In the genomic region with DNA sequence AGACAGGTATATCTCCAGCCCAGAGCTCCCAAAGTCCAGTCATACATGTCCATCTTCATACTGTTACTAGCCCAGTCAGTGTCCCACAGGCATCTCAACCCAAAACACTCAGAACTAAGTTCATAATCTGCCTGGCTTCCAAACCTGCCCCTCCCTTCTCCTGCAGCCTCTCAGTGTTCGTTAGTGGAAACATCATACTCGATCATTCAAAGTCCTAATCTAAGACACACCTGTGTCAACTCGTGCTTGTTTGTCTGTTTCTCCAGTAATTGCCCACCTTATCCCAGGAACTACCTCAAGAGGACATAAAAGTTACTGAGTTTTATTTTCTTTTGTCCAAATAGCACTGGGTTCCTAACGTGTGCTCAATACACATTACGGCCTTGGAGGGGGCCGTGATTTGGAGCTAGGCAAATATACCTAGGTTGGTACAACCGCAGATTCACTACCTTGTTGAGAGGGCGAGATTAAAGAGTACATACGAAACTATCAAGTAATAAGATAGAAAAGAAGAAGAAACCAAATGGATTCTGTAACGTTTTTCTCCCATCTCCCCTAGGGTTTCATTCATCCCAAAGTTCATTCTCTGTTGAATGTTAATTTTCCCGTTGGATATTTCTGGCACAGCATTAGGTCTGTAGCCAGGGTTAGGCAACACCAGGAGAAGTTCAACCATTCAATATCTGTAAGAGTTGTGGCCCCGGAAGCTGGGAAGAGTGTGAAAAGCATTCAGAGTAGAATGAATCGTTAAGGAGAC, we compare ENCODE assay signal across 1 cellular context.
TF ChIP-seq lines count a peak whose summit lies in the region.

No MANE protein-coding gene starts in this region.

TF ChIP-seq in HepG2, 621 proteins besides CTCF, POLR2A, EP300 and RAD21 (continued from another document and continues in another):
- TF ChIP-seq, protein P1, sequence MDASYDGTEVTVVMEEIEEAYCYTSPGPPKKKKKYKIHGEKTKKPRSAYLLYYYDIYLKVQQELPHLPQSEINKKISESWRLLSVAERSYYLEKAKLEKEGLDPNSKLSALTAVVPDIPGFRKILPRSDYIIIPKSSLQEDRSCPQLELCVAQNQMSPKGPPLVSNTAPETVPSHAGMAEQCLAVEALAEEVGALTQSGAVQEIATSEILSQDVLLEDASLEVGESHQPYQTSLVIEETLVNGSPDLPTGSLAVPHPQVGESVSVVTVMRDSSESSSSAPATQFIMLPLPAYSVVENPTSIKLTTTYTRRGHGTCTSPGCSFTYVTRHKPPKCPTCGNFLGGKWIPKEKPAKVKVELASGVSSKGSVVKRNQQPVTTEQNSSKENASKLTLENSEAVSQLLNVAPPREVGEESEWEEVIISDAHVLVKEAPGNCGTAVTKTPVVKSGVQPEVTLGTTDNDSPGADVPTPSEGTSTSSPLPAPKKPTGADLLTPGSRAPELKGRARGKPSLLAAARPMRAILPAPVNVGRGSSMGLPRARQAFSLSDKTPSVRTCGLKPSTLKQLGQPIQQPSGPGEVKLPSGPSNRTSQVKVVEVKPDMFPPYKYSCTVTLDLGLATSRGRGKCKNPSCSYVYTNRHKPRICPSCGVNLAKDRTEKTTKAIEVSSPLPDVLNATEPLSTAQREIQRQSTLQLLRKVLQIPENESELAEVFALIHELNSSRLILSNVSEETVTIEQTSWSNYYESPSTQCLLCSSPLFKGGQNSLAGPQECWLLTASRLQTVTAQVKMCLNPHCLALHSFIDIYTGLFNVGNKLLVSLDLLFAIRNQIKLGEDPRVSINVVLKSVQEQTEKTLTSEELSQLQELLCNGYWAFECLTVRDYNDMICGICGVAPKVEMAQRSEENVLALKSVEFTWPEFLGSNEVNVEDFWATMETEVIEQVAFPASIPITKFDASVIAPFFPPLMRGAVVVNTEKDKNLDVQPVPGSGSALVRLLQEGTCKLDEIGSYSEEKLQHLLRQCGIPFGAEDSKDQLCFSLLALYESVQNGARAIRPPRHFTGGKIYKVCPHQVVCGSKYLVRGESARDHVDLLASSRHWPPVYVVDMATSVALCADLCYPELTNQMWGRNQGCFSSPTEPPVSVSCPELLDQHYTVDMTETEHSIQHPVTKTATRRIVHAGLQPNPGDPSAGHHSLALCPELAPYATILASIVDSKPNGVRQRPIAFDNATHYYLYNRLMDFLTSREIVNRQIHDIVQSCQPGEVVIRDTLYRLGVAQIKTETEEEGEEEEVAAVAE (CRISPR knock-in tag; IDR thresholded peaks at IDR 0.05; ENCODE audit: borderline replicate concordance) = no peak
- TF ChIP-seq PLRG1 (conservative IDR thresholded peaks at IDR 0.05) (no peak), ZNF510 (CRISPR knock-in tag; IDR thresholded peaks at IDR 0.05; ENCODE audit: low read depth) (no peak), HMG20A (CRISPR knock-in tag; IDR thresholded peaks at IDR 0.05; ENCODE audit: borderline replicate concordance) (no peak), ZNF354B (CRISPR knock-in tag; IDR thresholded peaks at IDR 0.05) (no peak), IRF2 (CRISPR knock-in tag; IDR thresholded peaks at IDR 0.05) (no peak), KDM5A (IDR thresholded peaks at IDR 0.05; ENCODE audit: borderline replicate concordance, low read length) (0 out of 2 replicates have a peak, but pooled peaks have one; percentile 40), HOXA9 (CRISPR knock-in tag; IDR thresholded peaks at IDR 0.05; ENCODE audit: borderline replicate concordance) (no peak), ZNF260 (CRISPR knock-in tag; IDR thresholded peaks at IDR 0.05; ENCODE audit: borderline replicate concordance, low read depth) (no peak), ZKSCAN1 (IDR thresholded peaks at IDR 0.05; ENCODE audit: low read length) (no peak), POLR2AphosphoS5 (IDR thresholded peaks at IDR 0.05; ENCODE audit: low read depth, low read length) (0 out of 2 replicates have a peak, but pooled peaks have one; percentile 48), ZNF431 (CRISPR knock-in tag; IDR thresholded peaks at IDR 0.05; ENCODE audit: borderline replicate concordance, low read depth) (no peak), FOXA1 (IDR thresholded peaks at IDR 0.05) (no peak), FOXA1 (CRISPR knock-in tag; IDR thresholded peaks at IDR 0.05) (no peak), MIER3 (CRISPR knock-in tag; IDR thresholded peaks at IDR 0.05; ENCODE audit: borderline replicate concordance) (peak; percentile 16; the same call in 1 of the 2 replicates), HNRNPL (IDR thresholded peaks at IDR 0.05; ENCODE audit: low read depth, low read length) (no peak), ZNF343 (CRISPR knock-in tag; IDR thresholded peaks at IDR 0.05) (no peak), PRMT3 (CRISPR knock-in tag; IDR thresholded peaks at IDR 0.05; ENCODE audit: borderline replicate concordance, low read depth) (no peak), BRD4 (CRISPR knock-in tag; IDR thresholded peaks at IDR 0.05) (no peak), SSRP1 (CRISPR knock-in tag; IDR thresholded peaks at IDR 0.05) (no peak), ZNF7 (CRISPR knock-in tag; IDR thresholded peaks at IDR 0.05) (no peak), MAZ (IDR thresholded peaks at IDR 0.05; ENCODE audit: borderline replicate concordance, low read depth, low read length) (no peak), MAZ (CRISPR knock-in tag; IDR thresholded peaks at IDR 0.05; ENCODE audit: low read depth) (0 out of 2 replicates have a peak, but pooled peaks have one; percentile 25), FOXM1 (CRISPR knock-in tag; IDR thresholded peaks at IDR 0.05) (no peak), ARID2 (CRISPR knock-in tag; IDR thresholded peaks at IDR 0.05; ENCODE audit: borderline replicate concordance) (no peak), NCOA1 (CRISPR knock-in tag; IDR thresholded peaks at IDR 0.05) (no peak), ZNF44 (CRISPR knock-in tag; IDR thresholded peaks at IDR 0.05) (no peak), ZSCAN9 (CRISPR knock-in tag; IDR thresholded peaks at IDR 0.05; ENCODE audit: borderline replicate concordance) (no peak; the same call in 1 of the 2 replicates), ZFP37 (CRISPR knock-in tag; IDR thresholded peaks at IDR 0.05; ENCODE audit: borderline replicate concordance) (no peak), STAT5B (CRISPR knock-in tag; IDR thresholded peaks at IDR 0.05) (no peak), KDM5B (CRISPR knock-in tag; IDR thresholded peaks at IDR 0.05; ENCODE audit: borderline replicate concordance) (no peak), ZBTB7B (CRISPR knock-in tag; IDR thresholded peaks at IDR 0.05) (0 out of 2 replicates have a peak, but pooled peaks have one; percentile 15), CHD2 (IDR thresholded peaks at IDR 0.05; ENCODE audit: low read depth, low read length) (no peak), GABPA (IDR thresholded peaks at IDR 0.05; ENCODE audit: low read depth, low read length) (no peak), GABPA (CRISPR knock-in tag; IDR thresholded peaks at IDR 0.05; ENCODE audit: low read depth) (no peak), KLF13 (CRISPR knock-in tag; IDR thresholded peaks at IDR 0.05) (no peak), NFIC (IDR thresholded peaks at IDR 0.05; ENCODE audit: low read length) (no peak), ZNF12 (CRISPR knock-in tag; IDR thresholded peaks at IDR 0.05) (no peak), MTF2 (CRISPR knock-in tag; IDR thresholded peaks at IDR 0.05; ENCODE audit: borderline replicate concordance) (no peak), FIP1L1 (IDR thresholded peaks at IDR 0.05; ENCODE audit: borderline replicate concordance, insufficient read depth, low read depth, low read length) (no peak)
- TF ChIP-seq, protein P2, sequence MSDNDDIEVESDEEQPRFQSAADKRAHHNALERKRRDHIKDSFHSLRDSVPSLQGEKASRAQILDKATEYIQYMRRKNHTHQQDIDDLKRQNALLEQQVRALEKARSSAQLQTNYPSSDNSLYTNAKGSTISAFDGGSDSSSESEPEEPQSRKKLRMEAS (IDR thresholded peaks at IDR 0.05) = no peak; the same call in 1 of the 2 replicates
- TF ChIP-seq, protein P3, sequence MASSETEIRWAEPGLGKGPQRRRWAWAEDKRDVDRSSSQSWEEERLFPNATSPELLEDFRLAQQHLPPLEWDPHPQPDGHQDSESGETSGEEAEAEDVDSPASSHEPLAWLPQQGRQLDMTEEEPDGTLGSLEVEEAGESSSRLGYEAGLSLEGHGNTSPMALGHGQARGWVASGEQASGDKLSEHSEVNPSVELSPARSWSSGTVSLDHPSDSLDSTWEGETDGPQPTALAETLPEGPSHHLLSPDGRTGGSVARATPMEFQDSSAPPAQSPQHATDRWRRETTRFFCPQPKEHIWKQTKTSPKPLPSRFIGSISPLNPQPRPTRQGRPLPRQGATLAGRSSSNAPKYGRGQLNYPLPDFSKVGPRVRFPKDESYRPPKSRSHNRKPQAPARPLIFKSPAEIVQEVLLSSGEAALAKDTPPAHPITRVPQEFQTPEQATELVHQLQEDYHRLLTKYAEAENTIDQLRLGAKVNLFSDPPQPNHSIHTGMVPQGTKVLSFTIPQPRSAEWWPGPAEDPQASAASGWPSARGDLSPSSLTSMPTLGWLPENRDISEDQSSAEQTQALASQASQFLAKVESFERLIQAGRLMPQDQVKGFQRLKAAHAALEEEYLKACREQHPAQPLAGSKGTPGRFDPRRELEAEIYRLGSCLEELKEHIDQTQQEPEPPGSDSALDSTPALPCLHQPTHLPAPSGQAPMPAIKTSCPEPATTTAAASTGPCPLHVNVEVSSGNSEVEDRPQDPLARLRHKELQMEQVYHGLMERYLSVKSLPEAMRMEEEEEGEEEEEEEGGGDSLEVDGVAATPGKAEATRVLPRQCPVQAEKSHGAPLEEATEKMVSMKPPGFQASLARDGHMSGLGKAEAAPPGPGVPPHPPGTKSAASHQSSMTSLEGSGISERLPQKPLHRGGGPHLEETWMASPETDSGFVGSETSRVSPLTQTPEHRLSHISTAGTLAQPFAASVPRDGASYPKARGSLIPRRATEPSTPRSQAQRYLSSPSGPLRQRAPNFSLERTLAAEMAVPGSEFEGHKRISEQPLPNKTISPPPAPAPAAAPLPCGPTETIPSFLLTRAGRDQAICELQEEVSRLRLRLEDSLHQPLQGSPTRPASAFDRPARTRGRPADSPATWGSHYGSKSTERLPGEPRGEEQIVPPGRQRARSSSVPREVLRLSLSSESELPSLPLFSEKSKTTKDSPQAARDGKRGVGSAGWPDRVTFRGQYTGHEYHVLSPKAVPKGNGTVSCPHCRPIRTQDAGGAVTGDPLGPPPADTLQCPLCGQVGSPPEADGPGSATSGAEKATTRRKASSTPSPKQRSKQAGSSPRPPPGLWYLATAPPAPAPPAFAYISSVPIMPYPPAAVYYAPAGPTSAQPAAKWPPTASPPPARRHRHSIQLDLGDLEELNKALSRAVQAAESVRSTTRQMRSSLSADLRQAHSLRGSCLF (CRISPR knock-in tag; IDR thresholded peaks at IDR 0.05; ENCODE audit: borderline replicate concordance) = no peak
- TF ChIP-seq, protein P4, sequence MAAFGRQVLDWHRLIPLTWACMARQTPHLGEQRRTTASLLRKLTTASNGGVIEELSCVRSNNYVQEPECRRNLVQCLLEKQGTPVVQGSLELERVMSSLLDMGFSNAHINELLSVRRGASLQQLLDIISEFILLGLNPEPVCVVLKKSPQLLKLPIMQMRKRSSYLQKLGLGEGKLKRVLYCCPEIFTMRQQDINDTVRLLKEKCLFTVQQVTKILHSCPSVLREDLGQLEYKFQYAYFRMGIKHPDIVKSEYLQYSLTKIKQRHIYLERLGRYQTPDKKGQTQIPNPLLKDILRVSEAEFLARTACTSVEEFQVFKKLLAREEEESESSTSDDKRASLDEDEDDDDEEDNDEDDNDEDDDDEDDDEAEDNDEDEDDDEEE (CRISPR knock-in tag; IDR thresholded peaks at IDR 0.05) = 0 out of 2 replicates have a peak, but pooled peaks have one; percentile 37
- TF ChIP-seq, protein P5, sequence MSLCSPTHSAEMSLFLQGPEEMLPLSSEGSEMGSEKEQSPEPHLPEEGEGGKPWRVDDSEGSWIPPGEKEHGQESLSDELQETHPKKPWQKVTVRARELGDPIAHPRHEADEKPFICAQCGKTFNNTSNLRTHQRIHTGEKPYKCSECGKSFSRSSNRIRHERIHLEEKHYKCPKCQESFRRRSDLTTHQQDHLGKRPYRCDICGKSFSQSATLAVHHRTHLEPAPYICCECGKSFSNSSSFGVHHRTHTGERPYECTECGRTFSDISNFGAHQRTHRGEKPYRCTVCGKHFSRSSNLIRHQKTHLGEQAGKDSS (CRISPR knock-in tag; IDR thresholded peaks at IDR 0.05; ENCODE audit: borderline replicate concordance, low read depth) = no peak
- TF ChIP-seq, protein P6, sequence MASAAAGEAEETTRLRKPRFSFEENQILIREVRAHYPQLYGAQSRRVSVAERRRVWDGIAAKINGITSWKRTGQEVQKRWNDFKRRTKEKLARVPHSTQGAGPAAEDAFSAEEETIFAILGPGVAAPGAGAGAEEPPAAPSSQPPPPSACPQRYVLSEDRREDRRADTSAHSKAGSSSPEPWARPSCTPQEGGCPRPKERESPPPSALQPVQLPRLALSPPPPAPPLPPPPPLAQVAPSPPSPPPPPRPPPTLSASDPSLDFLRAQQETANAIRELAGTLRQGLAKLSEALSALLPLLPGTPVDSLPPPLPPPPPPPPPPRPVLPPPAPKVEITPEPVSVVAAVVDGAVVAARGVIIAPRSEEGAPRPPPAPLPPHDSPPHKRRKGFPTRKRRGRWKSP (CRISPR knock-in tag; IDR thresholded peaks at IDR 0.05) = no peak
- TF ChIP-seq, protein P7, sequence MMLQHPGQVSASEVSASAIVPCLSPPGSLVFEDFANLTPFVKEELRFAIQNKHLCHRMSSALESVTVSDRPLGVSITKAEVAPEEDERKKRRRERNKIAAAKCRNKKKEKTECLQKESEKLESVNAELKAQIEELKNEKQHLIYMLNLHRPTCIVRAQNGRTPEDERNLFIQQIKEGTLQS (CRISPR knock-in tag; IDR thresholded peaks at IDR 0.05) = no peak
- TF ChIP-seq, protein P8, sequence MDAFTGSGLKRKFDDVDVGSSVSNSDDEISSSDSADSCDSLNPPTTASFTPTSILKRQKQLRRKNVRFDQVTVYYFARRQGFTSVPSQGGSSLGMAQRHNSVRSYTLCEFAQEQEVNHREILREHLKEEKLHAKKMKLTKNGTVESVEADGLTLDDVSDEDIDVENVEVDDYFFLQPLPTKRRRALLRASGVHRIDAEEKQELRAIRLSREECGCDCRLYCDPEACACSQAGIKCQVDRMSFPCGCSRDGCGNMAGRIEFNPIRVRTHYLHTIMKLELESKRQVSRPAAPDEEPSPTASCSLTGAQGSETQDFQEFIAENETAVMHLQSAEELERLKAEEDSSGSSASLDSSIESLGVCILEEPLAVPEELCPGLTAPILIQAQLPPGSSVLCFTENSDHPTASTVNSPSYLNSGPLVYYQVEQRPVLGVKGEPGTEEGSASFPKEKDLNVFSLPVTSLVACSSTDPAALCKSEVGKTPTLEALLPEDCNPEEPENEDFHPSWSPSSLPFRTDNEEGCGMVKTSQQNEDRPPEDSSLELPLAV (CRISPR knock-in tag; conservative IDR thresholded peaks at IDR 0.05; ENCODE audit: low read depth) = no peak
- TF ChIP-seq, protein P9, sequence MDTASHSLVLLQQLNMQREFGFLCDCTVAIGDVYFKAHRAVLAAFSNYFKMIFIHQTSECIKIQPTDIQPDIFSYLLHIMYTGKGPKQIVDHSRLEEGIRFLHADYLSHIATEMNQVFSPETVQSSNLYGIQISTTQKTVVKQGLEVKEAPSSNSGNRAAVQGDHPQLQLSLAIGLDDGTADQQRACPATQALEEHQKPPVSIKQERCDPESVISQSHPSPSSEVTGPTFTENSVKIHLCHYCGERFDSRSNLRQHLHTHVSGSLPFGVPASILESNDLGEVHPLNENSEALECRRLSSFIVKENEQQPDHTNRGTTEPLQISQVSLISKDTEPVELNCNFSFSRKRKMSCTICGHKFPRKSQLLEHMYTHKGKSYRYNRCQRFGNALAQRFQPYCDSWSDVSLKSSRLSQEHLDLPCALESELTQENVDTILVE (CRISPR knock-in tag; IDR thresholded peaks at IDR 0.05) = no peak
- TF ChIP-seq, protein P10, sequence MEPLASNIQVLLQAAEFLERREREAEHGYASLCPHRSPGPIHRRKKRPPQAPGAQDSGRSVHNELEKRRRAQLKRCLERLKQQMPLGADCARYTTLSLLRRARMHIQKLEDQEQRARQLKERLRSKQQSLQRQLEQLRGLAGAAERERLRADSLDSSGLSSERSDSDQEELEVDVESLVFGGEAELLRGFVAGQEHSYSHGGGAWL (CRISPR knock-in tag; IDR thresholded peaks at IDR 0.05) = no peak
